10 cellular contexts compared by ENCODE assay signal in genomic region chr1:36023098-36023769, GRCh38.
DNase-seq lines count a peak whose midpoint lies in the region; ATAC-seq and TF ChIP-seq lines count a peak whose summit lies in the region.
"Had no signal": no experiment of that assay in that cellular context is flagged by ENCODE, and none has a peak within 500 bp of the region (broad histone marks: within the 10 kb centered on the region; RNA-seq: fewer than 3 reads in every experiment).

No MANE protein-coding gene starts in this region.

- peak; percentile 63 for ATAC-seq in GM19043 (IDR thresholded peaks at IDR 0.05; ENCODE audit: low read depth, unreplicated experiment)
- peak; percentile 90 for ATAC-seq in left lobe of liver

- TF ChIP-seq EP300 in suprapubic skin (IDR thresholded peaks at IDR 0.05) = no peak

- H3K4me3 ChIP-seq in KMS-11 (IDR thresholded peaks at IDR 0.05; ENCODE audit: insufficient read depth, low read depth, low read length) (no peak overlapping the region), suprapubic skin (no peak overlapping the region)

- H3K27ac ChIP-seq in KMS-11 = no peak overlapping the region
- no peak overlapping the region for H3K27ac ChIP-seq in suprapubic skin

- H3K9ac ChIP-seq in KMS-11 = no peak overlapping the region

- H2AFZ ChIP-seq in KMS-11 (ENCODE audit: low read depth) = no peak overlapping the region

- H3K27me3 ChIP-seq in KMS-11 (ENCODE audit: insufficient read depth, low read depth) = no peaks in the 10 kb centered on the region
- no peaks in the 10 kb centered on the region for H3K27me3 ChIP-seq in suprapubic skin

- TF ChIP-seq POLR2A in suprapubic skin (IDR thresholded peaks at IDR 0.05) = no peak

- peaks cover 11% of the 10 kb centered on the region for H3K4me1 ChIP-seq in KMS-11 (ENCODE audit: low read depth, poor library complexity, severe bottlenecking)
- H3K4me1 ChIP-seq in suprapubic skin = no peaks in the 10 kb centered on the region

- TF ChIP-seq CTCF in GM10266 (IDR thresholded peaks at IDR 0.05; ENCODE audit: control insufficient read depth, insufficient read depth, low read depth, missing control alignments) (no peak), KMS-11 (conservative IDR thresholded peaks at IDR 0.05; ENCODE audit: low read depth, low read length) (no peak), suprapubic skin (IDR thresholded peaks at IDR 0.05) (no peak)

- DNase-seq in GM10266 (ENCODE audit: extremely low spot score) (peak; percentile 45), left lobe of liver (ENCODE audit: low spot score) (no peak), mucosa of gallbladder (ENCODE audit: low spot score) (no peak), NCI-H2227 treated with DMSO at 0.1 percent for 48 hours (lab: John Stamatoyannopoulos, UW) (no peak), suprapubic skin (ENCODE audit: low spot score in 2 of 2) (no peak)
- no peak for DNase-seq in stimulated activated CD4-positive, alpha-beta T cell treated with anti-CD3 and anti-CD28 coated beads, Interleukin-4, amount 100 ng/mL, for 4 hours
- DNase-seq: NCI-H1417 treated with DMSO at 0.1 percent for 48 hours, SW 1271 had no signal

- 72% methylated on average over 5 of the region's 5 CpGs for WGBS in suprapubic skin

- H3K36me3 ChIP-seq in KMS-11 (ENCODE audit: insufficient read depth) (no peaks in the 10 kb centered on the region), suprapubic skin (peaks cover 34% of the 10 kb centered on the region)

- H3K4me2 ChIP-seq in KMS-11 = peak overlapping the region; percentile 36; the same call in 1 of the 2 replicates

- no peaks in the 10 kb centered on the region for H4K20me1 ChIP-seq in KMS-11 (ENCODE audit: insufficient read depth)

- H3K79me2 ChIP-seq in KMS-11 (ENCODE audit: insufficient read depth, low read depth) = no peaks in the 10 kb centered on the region

- H3K9me3 ChIP-seq in suprapubic skin = no peaks in the 10 kb centered on the region
